In the genomic region with DNA sequence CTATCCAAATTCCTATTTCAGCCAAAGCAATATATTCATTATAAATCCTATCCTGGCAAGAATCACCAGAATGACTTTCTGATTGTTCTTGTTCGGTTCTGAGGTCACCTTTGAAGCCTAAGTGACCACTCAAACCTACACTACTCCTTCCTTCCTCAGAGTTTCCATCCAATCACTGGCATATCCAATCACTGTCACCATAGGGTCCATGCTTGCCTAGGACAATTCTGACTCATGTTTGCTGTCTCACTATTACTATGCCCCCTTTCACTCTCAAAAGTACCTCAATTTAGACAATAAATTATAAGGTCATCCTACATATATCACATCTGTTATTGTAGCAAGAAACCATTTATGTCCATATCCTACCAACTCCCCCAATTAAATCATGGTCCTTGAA, we compare ENCODE assay signal across 20 cellular contexts.
"Had no signal": no experiment of that assay in that cellular context is flagged by ENCODE, and none has a peak within 500 bp of the region (broad histone marks: within the 10 kb centered on the region; RNA-seq: fewer than 3 reads in every experiment).

No MANE protein-coding gene starts in this region.

- H3K27me3 ChIP-seq: right atrium auricular region, testis, upper lobe of right lung had no signal

- DNase-seq: activated CD4-positive, alpha-beta memory T cell treated with anti-CD3 and anti-CD28 coated beads for 36 hours; activated CD4-positive, alpha-beta T cell treated with anti-CD3 and anti-CD28 coated beads for 1 hour; activated effector memory CD4-positive, alpha-beta T cell treated with anti-CD3 and anti-CD28 coated beads, Interleukin-2, amount 50 U/mL, for 16 hours; dermis blood vessel endothelial cell; head of caudate nucleus; immature natural killer cell; mesenchymal stem cell; naive thymus-derived CD8-positive, alpha-beta T cell; nucleus accumbens; stimulated activated CD4-positive, alpha-beta T cell treated with anti-CD3 and anti-CD28 coated beads, Interleukin-2, amount 100 ng/mL, for 48 hours; stimulated activated naive CD4-positive, alpha-beta T cell treated with Interleukin-2 at 50 U/mL for 16 hours; T-cell; T1000; testis; upper lobe of right lung had no signal

- H3K27me3 Mint-ChIP-seq: activated CD4-positive, alpha-beta memory T cell treated with anti-CD3 and anti-CD28 coated beads for 36 hours; naive thymus-derived CD8-positive, alpha-beta T cell; progenitor cell of endocrine pancreas; T-cell had no signal

- H3K9me3 Mint-ChIP-seq: activated CD4-positive, alpha-beta memory T cell treated with anti-CD3 and anti-CD28 coated beads for 36 hours; immature natural killer cell; naive thymus-derived CD8-positive, alpha-beta T cell; T-cell had no signal

- H3K9me3 ChIP-seq: right atrium auricular region, testis, upper lobe of right lung had no signal

- H3K36me3 Mint-ChIP-seq: activated CD4-positive, alpha-beta memory T cell treated with anti-CD3 and anti-CD28 coated beads for 36 hours; immature natural killer cell; naive thymus-derived CD8-positive, alpha-beta T cell; T-cell had no signal

- H3K4me3 ChIP-seq: right atrium auricular region, testis, upper lobe of right lung had no signal

- H3K4me1 ChIP-seq: upper lobe of right lung had no signal

- H3K4me3 Mint-ChIP-seq: activated CD4-positive, alpha-beta memory T cell treated with anti-CD3 and anti-CD28 coated beads for 36 hours; immature natural killer cell; naive thymus-derived CD8-positive, alpha-beta T cell; T-cell had no signal

- H3K27ac ChIP-seq: epithelial cell of prostate, right atrium auricular region, testis, upper lobe of right lung had no signal

- FAIRE-seq: astrocyte, bronchial epithelial cell had no signal

- H3K27ac Mint-ChIP-seq: activated CD4-positive, alpha-beta memory T cell treated with anti-CD3 and anti-CD28 coated beads for 36 hours; immature natural killer cell; progenitor cell of endocrine pancreas; T-cell had no signal

- ATAC-seq: naive thymus-derived CD8-positive, alpha-beta T cell; T-cell; upper lobe of right lung had no signal

- H3K36me3 ChIP-seq: right atrium auricular region, upper lobe of right lung had no signal
